Comparison of ENCODE assay signal across 27 cellular contexts in genomic region chr12:132049876-132050275, GRCh38.
"Had no signal": no experiment of that assay in that cellular context is flagged by ENCODE, and none has a peak within 500 bp of the region (broad histone marks: within the 10 kb centered on the region; RNA-seq: fewer than 3 reads in every experiment).

No MANE protein-coding gene starts in this region.

- DNase-seq: activated CD4-positive, alpha-beta memory T cell treated with anti-CD3 and anti-CD28 coated beads, Interleukin-2, amount 10 ng/mL, durations not matched to agents 7 days and 5 days; activated CD4-positive, alpha-beta T cell treated with anti-CD3 and anti-CD28 coated beads for 1 hour; activated CD4-positive, alpha-beta T cell treated with anti-CD3 and anti-CD28 coated beads, Interleukin-2, amount 10 ng/mL, durations not matched to agents 7 days and 5 days; activated CD8-positive, alpha-beta memory T cell treated with anti-CD3 and anti-CD28 coated beads, Interleukin-2, amount 50 U/mL, for 48 hours; activated naive CD4-positive, alpha-beta T cell; activated T-cell treated with anti-CD3 and anti-CD28 coated beads, Interleukin-2, amount 50 U/mL, for 48 hours; adrenal gland; brain microvascular endothelial cell; dorsolateral prefrontal cortex; effector memory CD4-positive, alpha-beta T cell; head of caudate nucleus; hippocampal formation; naive B cell; nephron progenitor cell; right lobe of liver; stimulated activated CD4-positive, alpha-beta T cell treated with anti-CD3 and anti-CD28 coated beads, Interleukin-4, amount 100 ng/mL, for 1 hour; stimulated activated naive CD8-positive, alpha-beta T cell treated with anti-CD3 and anti-CD28 coated beads, Interleukin-15, amount 100 ng/mL, for 72 hours; substantia nigra; T-helper 17 cell; T1000 had no signal

- H3K4me3 ChIP-seq: adrenal gland, ascending aorta, coronary artery, dorsolateral prefrontal cortex, right lobe of liver had no signal

- H3K27me3 Mint-ChIP-seq: activated CD4-positive, alpha-beta memory T cell treated with anti-CD3 and anti-CD28 coated beads, Interleukin-2, amount 10 ng/mL, durations not matched to agents 7 days and 5 days; activated CD4-positive, alpha-beta T cell treated with anti-CD3 and anti-CD28 coated beads, Interleukin-2, amount 10 ng/mL, durations not matched to agents 7 days and 5 days; naive B cell; progenitor cell of endocrine pancreas; stimulated activated naive CD8-positive, alpha-beta T cell treated with anti-CD3 and anti-CD28 coated beads, Interleukin-15, amount 100 ng/mL, for 72 hours; T-helper 17 cell; type B pancreatic cell had no signal

- H3K27me3 ChIP-seq: adrenal gland, ascending aorta, brain microvascular endothelial cell, dorsolateral prefrontal cortex, neutrophil, right lobe of liver had no signal

- H3K4me1 Mint-ChIP-seq: activated CD4-positive, alpha-beta memory T cell treated with anti-CD3 and anti-CD28 coated beads, Interleukin-2, amount 10 ng/mL, durations not matched to agents 7 days and 5 days; activated CD4-positive, alpha-beta T cell treated with anti-CD3 and anti-CD28 coated beads, Interleukin-2, amount 10 ng/mL, durations not matched to agents 7 days and 5 days; nephron progenitor cell; stimulated activated naive CD8-positive, alpha-beta T cell treated with anti-CD3 and anti-CD28 coated beads, Interleukin-15, amount 100 ng/mL, for 72 hours had no signal

- ATAC-seq: activated naive CD4-positive, alpha-beta T cell treated with anti-CD3 and anti-CD28 coated beads, Interleukin-2, amount 50 U/mL, for 72 hours; right lobe of liver; stimulated activated naive CD8-positive, alpha-beta T cell treated with anti-CD3 and anti-CD28 coated beads, Interleukin-15, amount 100 ng/mL, for 72 hours; T-helper 17 cell had no signal

- H3K27ac Mint-ChIP-seq: activated CD4-positive, alpha-beta memory T cell treated with anti-CD3 and anti-CD28 coated beads, Interleukin-2, amount 10 ng/mL, durations not matched to agents 7 days and 5 days; activated naive CD4-positive, alpha-beta T cell treated with anti-CD3 and anti-CD28 coated beads, Interleukin-2, amount 50 U/mL, for 72 hours; mesothelial cell of epicardium; progenitor cell of endocrine pancreas; stimulated activated naive CD8-positive, alpha-beta T cell treated with anti-CD3 and anti-CD28 coated beads, Interleukin-15, amount 100 ng/mL, for 72 hours; T-helper 17 cell; type B pancreatic cell had no signal

- H3K4me1 ChIP-seq: adrenal gland, ascending aorta, right lobe of liver had no signal

- H3K9me3 ChIP-seq: adrenal gland, ascending aorta, neutrophil, right lobe of liver had no signal

- H3K4me3 Mint-ChIP-seq: activated CD4-positive, alpha-beta memory T cell treated with anti-CD3 and anti-CD28 coated beads, Interleukin-2, amount 10 ng/mL, durations not matched to agents 7 days and 5 days; activated CD4-positive, alpha-beta T cell treated with anti-CD3 and anti-CD28 coated beads, Interleukin-2, amount 10 ng/mL, durations not matched to agents 7 days and 5 days; mesothelial cell of epicardium; naive B cell; nephron progenitor cell; stimulated activated naive CD8-positive, alpha-beta T cell treated with anti-CD3 and anti-CD28 coated beads, Interleukin-15, amount 100 ng/mL, for 72 hours; type B pancreatic cell had no signal

- H3K9me3 Mint-ChIP-seq: activated CD4-positive, alpha-beta memory T cell treated with anti-CD3 and anti-CD28 coated beads, Interleukin-2, amount 10 ng/mL, durations not matched to agents 7 days and 5 days; activated CD4-positive, alpha-beta T cell treated with anti-CD3 and anti-CD28 coated beads, Interleukin-2, amount 10 ng/mL, durations not matched to agents 7 days and 5 days; activated naive CD4-positive, alpha-beta T cell treated with anti-CD3 and anti-CD28 coated beads, Interleukin-2, amount 50 U/mL, for 72 hours; naive B cell; stimulated activated naive CD8-positive, alpha-beta T cell treated with anti-CD3 and anti-CD28 coated beads, Interleukin-15, amount 100 ng/mL, for 72 hours; type B pancreatic cell had no signal
